ENCODE assay signal across 8 cellular contexts in genomic region chr19:8615813-8616596, GRCh38. TPM values are rescaled to one million over a fixed set of nuclear protein-coding genes. Genes with fewer than 3 reads are reported as not detected.
DNase-seq lines count a peak whose midpoint lies in the region; ATAC-seq and TF ChIP-seq lines count a peak whose summit lies in the region.

No MANE protein-coding gene starts in this region.

- in situ Hi-C loops in astrocyte of the spinal cord (cut with HindIII; ENCODE audit: low sequenced_read_pairs): no loop called here

- peak; percentile 99 for TF ChIP-seq CTCF in astrocyte of the spinal cord (IDR thresholded peaks at IDR 0.05; ENCODE audit: low read depth, low read length)

- ATAC-seq in T-helper 17 cell: peak; percentile 63
- ATAC-seq in HG03025 (IDR thresholded peaks at IDR 0.05; ENCODE audit: low FRiP score, unreplicated experiment): no peak

- H3K27ac Mint-ChIP-seq in T-helper 17 cell: peak overlapping the region; percentile 70
- peak overlapping the region in 5 of 6 donors; percentile 51 to 91 (median 88) for H3K27ac Mint-ChIP-seq in immature natural killer cell

- peaks cover 12% of the 10 kb centered on the region for H3K4me1 Mint-ChIP-seq in T-helper 17 cell
- H3K4me1 Mint-ChIP-seq in immature natural killer cell: peaks cover 42 to 46% of the 10 kb centered on the region in 2 donors

- no peaks in the 10 kb centered on the region for H3K36me3 Mint-ChIP-seq in T-helper 17 cell (ENCODE audit: low read depth)
- H3K36me3 Mint-ChIP-seq in immature natural killer cell: no peaks in the 10 kb centered on the region

- H3K4me3 Mint-ChIP-seq in T-helper 17 cell: no peak overlapping the region
- peak overlapping the region; percentile 23 to 72 (median 46) for H3K4me3 Mint-ChIP-seq in immature natural killer cell

- H3K9me3 ChIP-seq in T-helper 17 cell (ENCODE audit: control insufficient read depth, low read length, poor library complexity, severe bottlenecking): no peaks in the 10 kb centered on the region

- H3K27me3 Mint-ChIP-seq in T-helper 17 cell: peaks cover 10% of the 10 kb centered on the region
- peaks cover 12 to 21% (median 12%) of the 10 kb centered on the region in 3 donors for H3K27me3 Mint-ChIP-seq in immature natural killer cell (ENCODE audit: low read depth in 3 of 3)

- H3K4me3 ChIP-seq in astrocyte of the spinal cord (ENCODE audit: low read depth, low read length): no peak overlapping the region

- DNase-seq in CD1c-positive myeloid dendritic cell (ENCODE audit: extremely low spot score) (peak; percentile 89), HT1080 (ENCODE audit: low read depth) (peak; percentile 15), T-helper 17 cell (peak; percentile 41 to 63 (median 43)), astrocyte of the spinal cord (ENCODE audit: low read depth, low spot score) (peak; percentile 68), immature natural killer cell (peak; percentile 61 to 67 (median 65)), DMS153 (lab: John Stamatoyannopoulos, UW) (no peak)
- peak; percentile 38 to 48 for DNase-seq in stimulated activated CD4-positive, alpha-beta T cell treated with anti-CD3 and anti-CD28 coated beads, Interleukin-4, amount 100 ng/mL, for 4 hours

- H3K9me3 Mint-ChIP-seq in immature natural killer cell: no peaks in the 10 kb centered on the region

RNA-seq across cellular contexts. Expression of gene ADAMTS10, which starts 5.5 kb away (rescaled TPM):
- not detected in 2 replicates for total RNA-seq in HT1080 (2014; rRNA removed; shearing (Covaris generic))
- not detected in 2 replicates for polyA plus RNA-seq in HT1080 (2015; cell fraction: cytosol; rRNA removed)
- 0.22 TPM in 1 of 2 replicates, not detected in the other for polyA plus RNA-seq in HT1080 (2015; cell fraction: nucleus; rRNA removed)
- 10 to 100 TPM; 24.0 to 33.1 TPM for total RNA-seq in T-helper 17 cell
- 1 to 10 TPM; 1.4 to 7.4 (median 2.3) TPM for polyA plus RNA-seq in immature natural killer cell

RNA-seq across cellular contexts. Expression of gene NFILZ, which starts 14.4 kb away (rescaled TPM):
- not detected in 2 replicates for total RNA-seq in HT1080 (2014; rRNA removed; shearing (Covaris generic))
- not detected in 2 replicates for polyA plus RNA-seq in HT1080 (2015; cell fraction: cytosol; rRNA removed)
- not detected in 2 replicates for polyA plus RNA-seq in HT1080 (2015; cell fraction: nucleus; rRNA removed)
- total RNA-seq in T-helper 17 cell: not detected
- not detected for polyA plus RNA-seq in immature natural killer cell

RNA-seq across cellular contexts. Expression of gene MYO1F, which starts 38.8 kb away (rescaled TPM):
- not detected in 2 replicates for total RNA-seq in HT1080 (2014; rRNA removed; shearing (Covaris generic))
- not detected in 2 replicates for polyA plus RNA-seq in HT1080 (2015; cell fraction: cytosol; rRNA removed)
- polyA plus RNA-seq in HT1080 (2015; cell fraction: nucleus; rRNA removed): not detected in 2 replicates
- 100 to 1,000 TPM; 270 to 305 TPM for total RNA-seq in T-helper 17 cell
- polyA plus RNA-seq in immature natural killer cell: 100 to 1,000 TPM; 104 to 340 (median 110) TPM

Comparison
In these comparisons a context has a peak if more than half of its experiments do, and no peak if none do; other contexts are left out.
1. RNA of gene ADAMTS10, which starts 5.5 kb away (total RNA-seq): 24.0 to 33.1 TPM in T-helper 17 cell; not detected in HT1080; every median in the first group is over 10 times any median in the second.
2. RNA of gene MYO1F, which starts 38.8 kb away (total RNA-seq): 270 to 305 TPM in T-helper 17 cell; not detected in HT1080; every median in the first group is over 100 times any median in the second.